In the genomic region with DNA sequence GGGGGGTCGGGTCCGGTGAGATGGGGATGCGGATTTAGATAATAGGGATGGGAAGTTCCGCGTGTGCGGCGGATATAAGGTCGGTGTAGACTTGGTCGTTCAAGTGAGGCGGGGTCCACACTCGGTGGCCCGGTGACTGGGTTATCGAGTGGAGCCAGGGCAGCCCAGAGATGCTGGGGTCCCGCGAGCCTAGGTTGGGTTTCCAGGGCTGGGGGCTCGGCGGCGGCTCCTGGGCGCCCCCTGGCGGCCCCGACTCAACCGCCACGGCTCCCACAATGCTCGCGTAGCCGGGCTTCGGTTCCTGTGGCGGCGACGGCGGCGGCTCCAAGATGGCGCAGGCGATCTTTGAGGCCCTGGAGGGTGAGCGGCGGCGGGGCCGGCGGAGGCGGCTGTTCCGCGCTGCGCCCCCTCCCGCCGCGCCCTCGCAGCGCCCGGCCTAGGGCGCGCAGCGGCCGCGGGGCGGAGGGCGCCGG, we compare ENCODE assay signal across 8 cellular contexts. TPM values are rescaled to one million over a fixed set of nuclear protein-coding genes. Genes with fewer than 3 reads are reported as not detected.
DNase-seq lines count a peak whose midpoint lies in the region; ATAC-seq, FAIRE-seq and TF ChIP-seq lines count a peak whose summit lies in the region.

A gene (plus strand): TSS at position 304 of the 473 bp plus-strand sequence. CDS start 26 bp downstream, at position 330.

- H3K36me3 ChIP-seq in KMS-11 (ENCODE audit: insufficient read depth): no peaks in the 10 kb centered on the region
- peaks cover 0 to 5% of the 10 kb centered on the region in 2 donors for H3K36me3 ChIP-seq in gastroesophageal sphincter
- H3K36me3 ChIP-seq in testis (ENCODE audit: low read depth, missing control alignments): no peaks in the 10 kb centered on the region

- WGBS in gastroesophageal sphincter (ENCODE audit: low coverage in 1 of 2), 2 donors: 12 to 32% methylated on average over 8 to 12 of the region's 57 CpGs
- 3 to 15% methylated on average over 14 to 53 of the region's 57 CpGs for WGBS in testis, 2 donors

- H4K20me1 ChIP-seq in KMS-11 (ENCODE audit: insufficient read depth): no peaks in the 10 kb centered on the region

- TF ChIP-seq POLR2A in gastroesophageal sphincter (IDR thresholded peaks at IDR 0.05) (no peak), testis (IDR thresholded peaks at IDR 0.05) (no peak)

- H3K9me3 Mint-ChIP-seq in activated T-helper 17 cell treated with anti-CD3 and anti-CD28 coated beads, Interleukin-2, amount 50 U/mL, for 72 hours: no peaks in the 10 kb centered on the region
- peaks cover 6% of the 10 kb centered on the region for H3K9me3 Mint-ChIP-seq in osteocyte (ENCODE audit: unreplicated experiment)

- peak; percentile 76 for TF ChIP-seq CTCF in KMS-11 (conservative IDR thresholded peaks at IDR 0.05; ENCODE audit: low read depth, low read length)
- peak in 3 of 4 experiments; percentile 88 to 91 (median 90) for TF ChIP-seq CTCF in gastroesophageal sphincter (IDR thresholded peaks at IDR 0.05)
- TF ChIP-seq CTCF in osteocyte (IDR thresholded peaks at IDR 0.05): peak; percentile 93
- peak; percentile 89 to 95 (median 93) for TF ChIP-seq CTCF in testis (IDR thresholded peaks at IDR 0.05)

- ATAC-seq in GM21825 (IDR thresholded peaks at IDR 0.05; ENCODE audit: unreplicated experiment): peak; percentile 63
- ATAC-seq in activated T-helper 17 cell treated with anti-CD3 and anti-CD28 coated beads, Interleukin-2, amount 50 U/mL, for 72 hours (replicated peaks): peak; percentile 90
- ATAC-seq in gastroesophageal sphincter: peak; percentile 89

- H2AFZ ChIP-seq in KMS-11 (ENCODE audit: low read depth): peak within 1 kb of the TSS; percentile 78

- H3K27ac Mint-ChIP-seq in activated T-helper 17 cell treated with anti-CD3 and anti-CD28 coated beads, Interleukin-2, amount 50 U/mL, for 72 hours: peak within 1 kb of the TSS; percentile 88
- H3K27ac Mint-ChIP-seq in osteocyte (ENCODE audit: unreplicated experiment): peak within 1 kb of the TSS; percentile 96

- no peaks in the 10 kb centered on the region; the same call in 1 of the 2 replicates for H3K79me2 ChIP-seq in KMS-11 (ENCODE audit: insufficient read depth, low read depth)

- intact Hi-C loops in testis (cut with DNase I; ENCODE audit: low total_unique reads): loop anchor here (5.0 kb wide), 1 partner anchor 64 kb away; a partner anchor contains a TSS

- H3K9me3 ChIP-seq in gastroesophageal sphincter: peaks cover 0 to 10% (median 0%) of the 10 kb centered on the region in 3 donors
- no peaks in the 10 kb centered on the region for H3K9me3 ChIP-seq in testis

- peaks cover 43% of the 10 kb centered on the region for H3K4me1 ChIP-seq in KMS-11 (ENCODE audit: low read depth, poor library complexity, severe bottlenecking)
- H3K4me1 ChIP-seq in gastroesophageal sphincter: peaks cover 0 to 31% (median 14%) of the 10 kb centered on the region in 3 donors
- H3K4me1 ChIP-seq in testis: peaks cover 12% of the 10 kb centered on the region

- peaks cover 13% of the 10 kb centered on the region for H3K4me1 Mint-ChIP-seq in activated T-helper 17 cell treated with anti-CD3 and anti-CD28 coated beads, Interleukin-2, amount 50 U/mL, for 72 hours
- H3K4me1 Mint-ChIP-seq in osteocyte (ENCODE audit: unreplicated experiment): peaks cover 27% of the 10 kb centered on the region

- no peak within 1 kb of the TSS for H3K4me3 ChIP-seq in KMS-11 (IDR thresholded peaks at IDR 0.05; ENCODE audit: insufficient read depth, low read depth, low read length)
- peak within 1 kb of the TSS; percentile 31 to 71 for H3K4me3 ChIP-seq in gastroesophageal sphincter
- peak within 1 kb of the TSS; percentile 54 to 72 for H3K4me3 ChIP-seq in testis

- H3K27me3 Mint-ChIP-seq in activated T-helper 17 cell treated with anti-CD3 and anti-CD28 coated beads, Interleukin-2, amount 50 U/mL, for 72 hours: no peaks in the 10 kb centered on the region
- H3K27me3 Mint-ChIP-seq in osteocyte (ENCODE audit: unreplicated experiment): no peaks in the 10 kb centered on the region

- DNase-seq in Daoy (ENCODE audit: low read depth): peak; percentile 90
- peak; percentile 70 for DNase-seq in RCC 7860 (ENCODE audit: low spot score)
- peak; percentile 96 for DNase-seq in osteocyte (ENCODE audit: extremely low spot score, unreplicated experiment)
- peak; percentile 91 for DNase-seq in testis

- H3K9ac ChIP-seq in KMS-11: peak within 1 kb of the TSS; percentile 89

- H3K27me3 ChIP-seq in KMS-11 (ENCODE audit: insufficient read depth, low read depth) (no peaks in the 10 kb centered on the region), gastroesophageal sphincter (no peaks in the 10 kb centered on the region), testis (no peaks in the 10 kb centered on the region)

- FAIRE-seq in RCC 7860 (lab: Jason Lieb, UNC): no peak

- no peaks in the 10 kb centered on the region for H3K36me3 Mint-ChIP-seq in activated T-helper 17 cell treated with anti-CD3 and anti-CD28 coated beads, Interleukin-2, amount 50 U/mL, for 72 hours (ENCODE audit: low read depth)
- peaks cover 7% of the 10 kb centered on the region for H3K36me3 Mint-ChIP-seq in osteocyte (ENCODE audit: unreplicated experiment)

- H3K4me2 ChIP-seq in KMS-11: peak within 1 kb of the TSS; percentile 100

- H3K27ac ChIP-seq in KMS-11: peak within 1 kb of the TSS; percentile 98
- H3K27ac ChIP-seq in gastroesophageal sphincter: peak within 1 kb of the TSS; percentile 66 to 95 (median 94)
- peak within 1 kb of the TSS; percentile 84 to 95 for H3K27ac ChIP-seq in testis

- H3K4me3 Mint-ChIP-seq in activated T-helper 17 cell treated with anti-CD3 and anti-CD28 coated beads, Interleukin-2, amount 50 U/mL, for 72 hours: peak within 1 kb of the TSS; percentile 91
- peak within 1 kb of the TSS; percentile 76 for H3K4me3 Mint-ChIP-seq in osteocyte (ENCODE audit: unreplicated experiment)

- no peak for TF ChIP-seq EP300 in gastroesophageal sphincter (IDR thresholded peaks at IDR 0.05)

RNA-seq across cellular contexts. Expression of the gene that starts here (rescaled TPM):
- 0.68 and 1.5 TPM in 2 replicates for total RNA-seq in Daoy (2014; rRNA removed; shearing (Covaris generic))
- total RNA-seq in activated T-helper 17 cell treated with anti-CD3 and anti-CD28 coated beads, Interleukin-2, amount 50 U/mL, for 72 hours: 1 to 10 TPM; 6.4 to 9.0 TPM
- total RNA-seq in gastroesophageal sphincter: 1 to 10 TPM; 1.7 to 4.4 (median 2.9) TPM
- total RNA-seq in osteocyte: 2.6 and 3.4 TPM in 2 replicates
- 1 to 10 TPM; 7.0 to 8.7 TPM for total RNA-seq in testis
- 5.5 TPM for polyA plus RNA-seq in testis (ENCODE audit: insufficient read depth, low read depth, low replicate concordance)
